ENCODE assay signal across 14 cellular contexts in the genomic region with DNA sequence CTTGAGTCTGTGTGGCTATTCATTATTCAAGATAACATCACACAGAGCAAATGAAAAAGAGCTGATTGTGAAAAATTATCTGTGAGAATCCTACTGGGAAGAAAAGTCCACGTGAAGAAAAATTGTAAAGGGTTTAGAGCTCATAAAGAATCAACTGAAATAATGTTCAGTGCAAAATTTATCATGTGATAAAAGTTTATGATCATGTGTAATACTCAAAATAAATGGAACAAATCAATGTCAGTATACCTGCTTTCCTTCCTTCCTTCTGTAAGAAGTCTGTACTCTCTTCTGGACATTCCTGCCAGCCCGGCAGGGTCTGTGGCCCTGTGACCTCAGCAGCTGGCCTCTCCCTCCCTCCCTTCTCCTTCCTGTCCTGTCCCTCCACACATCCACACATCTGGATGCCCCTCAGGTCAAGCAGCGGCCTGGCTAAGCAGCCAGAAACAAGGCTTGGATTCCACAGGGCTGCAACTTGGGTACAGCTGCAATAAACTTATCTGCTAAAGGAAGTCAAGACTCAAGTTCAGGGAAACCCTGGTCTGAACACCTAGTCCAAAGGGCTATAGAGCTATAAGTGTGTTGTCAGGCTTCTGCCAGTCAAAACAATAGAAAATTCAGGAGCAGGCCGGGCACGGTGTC.
DNase-seq lines count a peak whose midpoint lies in the region; ATAC-seq and TF ChIP-seq lines count a peak whose summit lies in the region.
"Had no signal": no experiment of that assay in that cellular context is flagged by ENCODE, and none has a peak within 500 bp of the region (broad histone marks: within the 10 kb centered on the region; RNA-seq: fewer than 3 reads in every experiment).

No MANE protein-coding gene starts in this region.

- peak overlapping the region; percentile 90 for H2BK12ac ChIP-seq in trophoblast cell (ENCODE audit: low read length)

- no peak overlapping the region for H3K9ac ChIP-seq in trophoblast cell (ENCODE audit: low read length)

- H3K9me3 ChIP-seq in trophoblast cell (ENCODE audit: insufficient read depth, low read depth, low read length) = peaks cover 2% of the 10 kb centered on the region

- no peak overlapping the region for H2AK5ac ChIP-seq in trophoblast cell (ENCODE audit: low read length)

- no CpG with 5 or more reads among the region's 5 CpGs for WGBS in trophoblast cell (ENCODE audit: extremely low coverage, insufficient coverage, insufficient read length)

- no peak overlapping the region for H4K91ac ChIP-seq in trophoblast cell (ENCODE audit: low read depth, low read length)

- H2AFZ ChIP-seq in trophoblast cell (ENCODE audit: insufficient read depth, low read length, poor library complexity) = no peak overlapping the region

- peak overlapping the region; percentile 49 for H3K27ac ChIP-seq in VCaP
- no peak overlapping the region for H3K27ac ChIP-seq in trophoblast cell (ENCODE audit: low read depth, low read length)

- no peak overlapping the region for H2BK5ac ChIP-seq in trophoblast cell (ENCODE audit: low read depth, low read length, poor library complexity)

- H4K8ac ChIP-seq in trophoblast cell (ENCODE audit: low read depth, low read length) = no peak overlapping the region

- peaks cover 0 to 4% of the 10 kb centered on the region in 2 experiments for H3K4me1 ChIP-seq in trophoblast cell (ENCODE audit: control insufficient read depth in 1 of 2, insufficient read depth in 2 of 2, low read length in 2 of 2)

- no peaks in the 10 kb centered on the region for H3K79me1 ChIP-seq in trophoblast cell (ENCODE audit: low read length)

- no peaks in the 10 kb centered on the region for H3K79me2 ChIP-seq in trophoblast cell (ENCODE audit: control insufficient read depth, insufficient read depth, low read length, poor library complexity)

- no peaks in the 10 kb centered on the region for H3K27me3 ChIP-seq in trophoblast cell (ENCODE audit: insufficient read depth, low read length)

- no peak overlapping the region for H2BK120ac ChIP-seq in trophoblast cell (ENCODE audit: insufficient read depth, low read length, poor library complexity)

- no peak overlapping the region for H3K4me3 ChIP-seq in trophoblast cell (ENCODE audit: low read depth, low read length)

- DNase-seq in trophoblast cell (no peak), amygdala (lab: John Stamatoyannopoulos, UW) (no peak), NCI-H2171 treated with DMSO at 0.1 percent for 48 hours (lab: John Stamatoyannopoulos, UW) (no peak)
- no peak for DNase-seq in activated naive CD4-positive, alpha-beta T cell treated with anti-CD3 and anti-CD28 coated beads, Interleukin-2, amount 50 U/mL, for 16 hours
- DNase-seq: activated CD4-positive, alpha-beta memory T cell treated with anti-CD3 and anti-CD28 coated beads, Interleukin-2, amount 10 ng/mL, durations not matched to agents 7 days and 5 days; activated gamma-delta T cell treated with Interleukin-2 at 50 U/mL for 16 hours; C1 segment of cervical spinal cord; kidney glomerular epithelial cell; NCI-H2029; NK-92 treated with Interleukin-12 subunit alpha and Interleukin-12 subunit beta, amount 100 ng/mL, for 24 hours; stimulated activated CD4-positive, alpha-beta T cell treated with anti-CD3 and anti-CD28 coated beads, Interleukin-4, amount 100 ng/mL, for 1 hour had no signal

- H3K23ac ChIP-seq in trophoblast cell (ENCODE audit: low read length) = no peak overlapping the region

- H3K4me2 ChIP-seq in trophoblast cell (ENCODE audit: low read length) = no peak overlapping the region

- no peak overlapping the region for H3K4ac ChIP-seq in trophoblast cell (ENCODE audit: low read depth, low read length)

- ATAC-seq in GM19035 (IDR thresholded peaks at IDR 0.05; ENCODE audit: unreplicated experiment) (peak; percentile 3), HG02678 (IDR thresholded peaks at IDR 0.05; ENCODE audit: unreplicated experiment) (peak; percentile 7)

- H3K14ac ChIP-seq in trophoblast cell (ENCODE audit: low read length) = no peak overlapping the region

- no peaks in the 10 kb centered on the region for H3K36me3 ChIP-seq in trophoblast cell (ENCODE audit: control insufficient read depth in 1 of 2, insufficient read depth in 2 of 2, low read length in 2 of 2)

- H4K12ac ChIP-seq in trophoblast cell (ENCODE audit: low read depth, low read length) = no peak overlapping the region

- no peak for TF ChIP-seq CTCF in VCaP (conservative IDR thresholded peaks at IDR 0.05)

- no peak overlapping the region for H3K18ac ChIP-seq in trophoblast cell (ENCODE audit: low read length)
